ENCODE assay signal across 9 cellular contexts in the genomic region with DNA sequence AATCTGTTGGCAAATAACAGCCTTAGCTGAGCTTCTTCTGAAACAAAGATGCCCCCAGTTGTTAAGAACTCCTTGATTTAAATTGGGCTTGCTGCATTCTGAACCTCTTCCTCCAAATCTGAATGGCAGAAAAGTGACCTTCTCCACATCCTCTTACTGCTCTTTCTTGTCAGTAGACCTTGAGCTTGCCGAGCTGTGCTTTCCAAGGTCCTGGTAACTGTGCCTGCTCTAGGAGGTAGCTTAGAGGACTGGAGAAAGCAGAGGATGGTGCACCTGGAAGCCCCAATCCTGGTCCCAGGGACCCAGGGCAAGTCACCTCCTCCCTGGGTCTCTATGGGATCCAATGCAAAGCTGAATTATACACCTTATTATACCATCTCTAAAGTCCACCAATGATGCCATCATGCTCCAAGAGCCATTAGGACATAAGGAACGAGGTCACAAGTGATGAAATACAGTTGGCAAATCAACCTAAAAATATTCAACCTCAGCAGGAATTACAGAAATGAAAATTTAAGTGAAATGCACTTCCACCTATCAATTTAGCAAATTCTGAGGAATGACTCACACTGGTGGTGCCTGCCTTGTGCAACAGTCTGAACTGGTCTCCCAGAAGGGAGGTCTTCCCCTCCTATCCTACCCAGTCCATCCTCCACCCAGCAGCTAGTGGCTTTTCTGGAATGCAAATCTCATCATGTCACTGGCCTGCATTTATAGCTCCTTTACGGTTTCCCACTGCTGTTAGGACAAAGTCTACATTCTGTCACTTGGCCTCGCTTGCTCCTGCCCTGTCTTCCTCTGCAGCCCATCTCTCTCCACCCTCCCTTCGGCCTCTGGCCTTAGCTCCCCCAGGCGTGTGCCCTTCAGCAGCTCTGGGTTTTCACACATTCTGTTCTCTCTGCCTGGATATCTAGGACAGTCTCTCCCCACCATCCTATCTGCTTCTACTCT. TPM values are rescaled to one million over a fixed set of nuclear protein-coding genes. Genes with fewer than 3 reads are reported as not detected.
A peak's percentile ranks its signal among the peaks of the same experiment; 100 is the strongest.
DNase-seq lines count a peak whose midpoint lies in the region; ATAC-seq and TF ChIP-seq lines count a peak whose summit lies in the region.
"Had no signal": no experiment of that assay in that cellular context is flagged by ENCODE, and none has a peak within 500 bp of the region (broad histone marks: within the 10 kb centered on the region; RNA-seq: fewer than 3 reads in every experiment).

No MANE protein-coding gene starts in this region.

- H3K9me3 ChIP-seq in GM23248 (ENCODE audit: low read depth) = no peaks in the 10 kb centered on the region
- no peaks in the 10 kb centered on the region for H3K9me3 ChIP-seq in heart left ventricle
- H3K9me3 ChIP-seq in sigmoid colon = no peaks in the 10 kb centered on the region

- H3K27ac Mint-ChIP-seq in activated naive CD4-positive, alpha-beta T cell treated with anti-CD3 and anti-CD28 coated beads, Interleukin-2, amount 50 U/mL, for 72 hours = peak overlapping the region in 1 of 2 donors; percentile 42
- H3K27ac Mint-ChIP-seq in effector memory CD8-positive, alpha-beta T cell = peak overlapping the region in 1 of 2 donors; percentile 53

- H3K4me1 Mint-ChIP-seq in effector memory CD8-positive, alpha-beta T cell (ENCODE audit: low read depth in 2 of 2) = peaks cover 15 to 24% of the 10 kb centered on the region in 2 donors

- TF ChIP-seq EP300 in sigmoid colon (IDR thresholded peaks at IDR 0.05) = no peak

- no peak overlapping the region for H2AFZ ChIP-seq in GM23248

- peak overlapping the region; percentile 51 for H3K9ac ChIP-seq in GM23248

- H3K4me1 ChIP-seq in GM23248 (ENCODE audit: insufficient read depth) (peaks cover 61% of the 10 kb centered on the region), heart left ventricle (peaks cover 8 to 83% (median 58%) of the 10 kb centered on the region in 12 donors), sigmoid colon (peaks cover 0 to 56% (median 29%) of the 10 kb centered on the region in 4 donors)

- H3K36me3 Mint-ChIP-seq in activated naive CD4-positive, alpha-beta T cell treated with anti-CD3 and anti-CD28 coated beads, Interleukin-2, amount 50 U/mL, for 72 hours = no peaks in the 10 kb centered on the region
- H3K36me3 Mint-ChIP-seq in effector memory CD8-positive, alpha-beta T cell (ENCODE audit: insufficient read depth) = no peaks in the 10 kb centered on the region

- no peaks in the 10 kb centered on the region for H3K36me3 ChIP-seq in GM23248 (ENCODE audit: low read depth)
- H3K36me3 ChIP-seq in heart left ventricle = no peaks in the 10 kb centered on the region
- no peaks in the 10 kb centered on the region for H3K36me3 ChIP-seq in sigmoid colon

- WGBS in GM23248 (ENCODE audit: low coverage in 1 of 2, low lambda C conversion rate in 2 of 2, missing lambda C conversion rate in 2 of 2), 2 experiments = 32 to 35% methylated on average over 6 of the region's 6 CpGs
- 46 to 53% (median 52%) methylated on average over 6 of the region's 6 CpGs for WGBS in heart left ventricle, 4 donors
- 18 to 66% methylated on average over 6 of the region's 6 CpGs for WGBS in sigmoid colon, 2 donors

- H3K4me2 ChIP-seq in GM23248 (ENCODE audit: unreplicated experiment) = peak overlapping the region; percentile 70

- H3K4me3 Mint-ChIP-seq in effector memory CD8-positive, alpha-beta T cell = peak overlapping the region in 1 of 2 donors; percentile 18

- H3K4me3 ChIP-seq in GM23248 (peak overlapping the region; percentile 33), heart left ventricle (no peak overlapping the region), sigmoid colon (no peak overlapping the region)

- peaks cover 42% of the 10 kb centered on the region for H3F3A ChIP-seq in GM23248 (ENCODE audit: insufficient read depth)

- no peaks in the 10 kb centered on the region for H3K9me3 Mint-ChIP-seq in activated naive CD4-positive, alpha-beta T cell treated with anti-CD3 and anti-CD28 coated beads, Interleukin-2, amount 50 U/mL, for 72 hours
- H3K9me3 Mint-ChIP-seq in effector memory CD8-positive, alpha-beta T cell = no peaks in the 10 kb centered on the region

- no peaks in the 10 kb centered on the region for H4K20me1 ChIP-seq in GM23248 (ENCODE audit: insufficient read depth)

- H3K27ac ChIP-seq in GM23248 = peak overlapping the region; percentile 74
- peak overlapping the region in 7 of 12 donors; percentile 1 to 53 (median 19) for H3K27ac ChIP-seq in heart left ventricle
- H3K27ac ChIP-seq in sigmoid colon = no peak overlapping the region

- DNase-seq in GM23248 = peak; percentile 95
- DNase-seq in SW480 (ENCODE audit: low spot score) = peak; percentile 77
- DNase-seq in heart left ventricle = no peak
- DNase-seq in sigmoid colon = peak; percentile 75
- no peak for DNase-seq in activated naive CD4-positive, alpha-beta T cell treated with anti-CD3 and anti-CD28 coated beads, Interleukin-2, amount 50 U/mL, for 72 hours (ENCODE audit: low spot score in 2 of 2)
- no peak for DNase-seq in effector CD8-positive, alpha-beta T cell (lab: John Stamatoyannopoulos, UW)
- no peak for DNase-seq in effector memory CD8-positive, alpha-beta T cell
- DNase-seq in NCI-H1048 (lab: John Stamatoyannopoulos, UW) = no peak
- DNase-seq: activated effector memory CD4-positive, alpha-beta T cell treated with Interleukin-2 at 50 U/mL for 16 hours had no signal

- intact Hi-C loops in heart left ventricle (cut with DNase I) = no loop called here
- intact Hi-C loops in sigmoid colon (cut with DNase I) = no loop called here

- peaks cover 93% of the 10 kb centered on the region for H3K79me2 ChIP-seq in GM23248 (ENCODE audit: insufficient read depth)

- TF ChIP-seq CTCF in heart left ventricle (IDR thresholded peaks at IDR 0.05) (no peak), sigmoid colon (IDR thresholded peaks at IDR 0.05) (no peak)

- TF ChIP-seq POLR2A in heart left ventricle (IDR thresholded peaks at IDR 0.05) (no peak), sigmoid colon (IDR thresholded peaks at IDR 0.05) (no peak)

- no peaks in the 10 kb centered on the region for H3K27me3 Mint-ChIP-seq in effector memory CD8-positive, alpha-beta T cell

- ATAC-seq in heart left ventricle = peak; percentile 29 to 73 (median 48)
- no peak for ATAC-seq in activated naive CD4-positive, alpha-beta T cell treated with anti-CD3 and anti-CD28 coated beads, Interleukin-2, amount 50 U/mL, for 72 hours
- ATAC-seq in effector memory CD8-positive, alpha-beta T cell (replicated peaks) = no peak

- no peaks in the 10 kb centered on the region for H3K9me2 ChIP-seq in GM23248 (ENCODE audit: insufficient read depth)

- in situ Hi-C loops in GM23248 (cut with MboI) = no loop called here

- H3K27me3 ChIP-seq in GM23248 (replicated peaks; ENCODE audit: insufficient read depth) = no peaks in the 10 kb centered on the region
- no peaks in the 10 kb centered on the region for H3K27me3 ChIP-seq in heart left ventricle
- no peaks in the 10 kb centered on the region for H3K27me3 ChIP-seq in sigmoid colon

RNA-seq across cellular contexts. Expression of a gene that starts 36.6 kb away (rescaled TPM):
- total RNA-seq in GM23248 (2014; rRNA removed; shearing (Covaris generic)) = 31.0 and 50.2 TPM in 2 replicates
- 25.5 and 27.3 TPM in 2 replicates for polyA plus RNA-seq in GM23248 (2016; fragmentation: Nextera tagmentation; extraction: Ambion mirVana)
- total RNA-seq in heart left ventricle = 100 to 1,000 TPM; 210 to 345 (median 247) TPM
- 100 to 1,000 TPM; 122 to 129 TPM for polyA plus RNA-seq in heart left ventricle
- 100 to 1,000 TPM in 1 of 4 donors, 10 to 100 TPM in 3; 38.2 to 215 (median 66.2) TPM for total RNA-seq in sigmoid colon
- 10 to 100 TPM; 13.8 to 43.3 (median 29.6) TPM for polyA plus RNA-seq in sigmoid colon
- 10 to 100 TPM; 16.3 to 19.8 TPM for total RNA-seq in activated naive CD4-positive, alpha-beta T cell treated with anti-CD3 and anti-CD28 coated beads, Interleukin-2, amount 50 U/mL, for 72 hours

RNA-seq across cellular contexts. Expression of a gene that starts 37.1 kb away (rescaled TPM):
- 1.0 and 3.6 TPM in 2 replicates for total RNA-seq in GM23248 (2014; rRNA removed; shearing (Covaris generic))
- polyA plus RNA-seq in GM23248 (2016; fragmentation: Nextera tagmentation; extraction: Ambion mirVana) (2.2 and 3.2 TPM in 2 replicates), heart left ventricle (1 to 10 TPM in 1 of 2 donors, under 1 TPM in 1; 0.57 to 1.2 TPM), sigmoid colon (under 1 TPM in 1 of 3 donors, not detected in 2; 0.83 TPM)
- total RNA-seq in heart left ventricle (1 to 10 TPM in 4 of 9 donors, under 1 TPM in 5; 0.42 to 3.7 (median 1.00) TPM), sigmoid colon (1 to 10 TPM in 3 of 4 donors, under 1 TPM in 1; 0.36 to 6.1 (median 1.8) TPM)
- under 1 TPM; 0.05 to 0.12 TPM for total RNA-seq in activated naive CD4-positive, alpha-beta T cell treated with anti-CD3 and anti-CD28 coated beads, Interleukin-2, amount 50 U/mL, for 72 hours

Comparison
In these comparisons a context has a peak if more than half of its experiments do, and no peak if none do; other contexts are left out.
1. DNase-seq: peak in GM23248 (single experiment), SW480 (single experiment) and sigmoid colon (single experiment); none in heart left ventricle (0 of 5), activated naive CD4-positive, alpha-beta T cell treated with anti-CD3 and anti-CD28 coated beads, Interleukin-2, amount 50 U/mL, for 72 hours (0 of 2), effector CD8-positive, alpha-beta T cell (single experiment), effector memory CD8-positive, alpha-beta T cell (0 of 3) and NCI-H1048 (single experiment).
2. H3K27ac ChIP-seq: peak in GM23248 (single experiment) and heart left ventricle (7 of 12); none in sigmoid colon (0 of 4).
3. ATAC-seq: peak in heart left ventricle (4 of 4); none in activated naive CD4-positive, alpha-beta T cell treated with anti-CD3 and anti-CD28 coated beads, Interleukin-2, amount 50 U/mL, for 72 hours (0 of 2) and effector memory CD8-positive, alpha-beta T cell (single experiment).